Comparison of ENCODE assay signal across 16 cellular contexts in the genomic region with DNA sequence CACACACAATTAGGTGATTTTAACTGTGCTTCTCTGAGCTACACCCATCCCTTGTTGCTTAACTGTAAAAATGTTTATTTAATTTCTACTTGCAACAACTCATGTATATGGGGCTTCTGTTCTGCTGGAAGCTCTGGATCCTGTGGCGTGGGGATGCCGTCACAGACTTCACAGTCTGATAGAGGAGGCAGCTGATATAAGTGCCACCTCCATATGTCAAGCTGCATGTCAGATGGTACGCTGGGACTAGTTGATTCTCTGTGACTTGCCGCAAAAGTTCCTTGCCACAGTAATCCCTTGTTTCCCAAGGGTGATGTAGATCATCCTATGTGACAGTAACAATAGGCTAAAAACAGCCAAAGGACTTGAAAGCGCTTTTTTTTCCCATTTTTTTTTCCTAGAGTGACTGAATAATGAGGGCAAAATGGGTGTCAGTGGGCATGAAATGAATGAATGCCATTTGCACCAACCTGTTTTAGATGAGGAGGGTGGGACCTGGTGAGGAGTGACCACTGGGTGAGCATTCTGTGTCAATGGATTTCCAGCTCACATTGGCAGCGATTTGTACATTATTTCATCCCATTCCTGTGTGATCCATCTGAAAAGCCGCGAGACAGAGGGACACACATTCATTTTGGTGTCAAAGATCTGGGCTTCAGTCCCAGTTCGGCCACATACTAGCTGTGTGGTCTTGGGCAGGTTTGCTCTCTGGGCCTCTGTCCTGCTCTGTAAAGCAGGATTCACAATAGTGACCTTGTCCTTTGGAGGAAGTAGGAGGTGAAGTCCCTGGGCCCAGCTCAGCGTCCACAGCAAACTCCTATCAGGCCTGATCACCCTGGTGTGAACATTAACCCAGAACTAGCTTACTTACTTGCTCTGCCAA.
A peak's percentile ranks its signal among the peaks of the same experiment; 100 is the strongest.
DNase-seq lines count a peak whose midpoint lies in the region; ATAC-seq, FAIRE-seq and TF ChIP-seq lines count a peak whose summit lies in the region.
"Had no signal": no experiment of that assay in that cellular context is flagged by ENCODE, and none has a peak within 500 bp of the region (broad histone marks: within the 10 kb centered on the region; RNA-seq: fewer than 3 reads in every experiment).

No MANE protein-coding gene starts in this region.

- TF ChIP-seq CTCF in AG10803 (conservative IDR thresholded peaks at IDR 0.05; ENCODE audit: low read length) (no peak), Peyer's patch (IDR thresholded peaks at IDR 0.05) (no peak), A673 (conservative IDR thresholded peaks at IDR 0.05; ENCODE audit: low read depth, low read length) (no peak)

- POLR2A ChIA-PET in CD4-positive, alpha-beta memory T cell (lab: Charles Lee; ENCODE audit: partially characterized antibody) = no interaction called here
- POLR2A ChIA-PET in A673 (lab: Charles Lee; ENCODE audit: low non-redundant PET) = no interaction called here

- H3K4me1 ChIP-seq in Peyer's patch = peaks cover 0 to 22% (median 0%) of the 10 kb centered on the region in 4 donors
- H3K4me1 ChIP-seq in CD4-positive, alpha-beta memory T cell (ENCODE audit: insufficient read depth, low read length) = no peaks in the 10 kb centered on the region
- peaks cover 3% of the 10 kb centered on the region for H3K4me1 ChIP-seq in A673 (ENCODE audit: insufficient read depth, low read length, poor library complexity, severe bottlenecking)

- H3K27ac ChIP-seq in Peyer's patch (no peak overlapping the region), A673 (ENCODE audit: low read depth, low read length, poor library complexity, severe bottlenecking) (no peak overlapping the region)
- H3K27ac ChIP-seq in CD4-positive, alpha-beta memory T cell (ENCODE audit: low read depth, low read length) = no peak overlapping the region

- H3K27ac Mint-ChIP-seq in CD4-positive, alpha-beta memory T cell = no peak overlapping the region
- no peak overlapping the region for H3K27ac Mint-ChIP-seq in activated naive CD4-positive, alpha-beta T cell treated with anti-CD3 and anti-CD28 coated beads, Interleukin-2, amount 50 U/mL, for 72 hours
- H3K27ac Mint-ChIP-seq: activated T-helper 17 cell treated with anti-CD3 and anti-CD28 coated beads, Interleukin-2, amount 50 U/mL, for 72 hours; effector memory CD8-positive, alpha-beta T cell; memory B cell; T-helper 17 cell had no signal

- no peak for TF ChIP-seq POLR2A in Peyer's patch (IDR thresholded peaks at IDR 0.05)

- FAIRE-seq in RCC 7860 (lab: Jason Lieb, UNC) = peak; percentile 94

- intact Hi-C loops in CD4-positive, alpha-beta memory T cell (cut with micrococcal nuclease) = no loop called here
- intact Hi-C loops in A673 (cut with micrococcal nuclease; ENCODE audit: unreplicated experiment) = no loop called here

- CTCF ChIA-PET in CD4-positive, alpha-beta memory T cell (lab: Charles Lee; ENCODE audit: partially characterized antibody) = no interaction called here
- CTCF ChIA-PET in A673 (lab: Charles Lee) = no interaction called here

- H3K9me3 Mint-ChIP-seq in CD4-positive, alpha-beta memory T cell = no peaks in the 10 kb centered on the region
- no peaks in the 10 kb centered on the region for H3K9me3 Mint-ChIP-seq in activated naive CD4-positive, alpha-beta T cell treated with anti-CD3 and anti-CD28 coated beads, Interleukin-2, amount 50 U/mL, for 72 hours
- H3K9me3 Mint-ChIP-seq: activated T-helper 17 cell treated with anti-CD3 and anti-CD28 coated beads, Interleukin-2, amount 50 U/mL, for 72 hours; brain; effector memory CD8-positive, alpha-beta T cell; memory B cell had no signal

- H3K4me3 ChIP-seq in AG10803 (ENCODE audit: low read length) (no peak overlapping the region), Peyer's patch (no peak overlapping the region), A673 (ENCODE audit: low read depth, low read length, poor library complexity, severe bottlenecking) (no peak overlapping the region)
- no peak overlapping the region for H3K4me3 ChIP-seq in CD4-positive, alpha-beta memory T cell (ENCODE audit: low read length in 2 of 2)

- no peaks in the 10 kb centered on the region for H3K36me3 Mint-ChIP-seq in CD4-positive, alpha-beta memory T cell
- no peaks in the 10 kb centered on the region for H3K36me3 Mint-ChIP-seq in activated naive CD4-positive, alpha-beta T cell treated with anti-CD3 and anti-CD28 coated beads, Interleukin-2, amount 50 U/mL, for 72 hours
- H3K36me3 Mint-ChIP-seq: memory B cell had no signal

- no peak for ATAC-seq in activated naive CD4-positive, alpha-beta T cell treated with anti-CD3 and anti-CD28 coated beads, Interleukin-2, amount 50 U/mL, for 72 hours
- ATAC-seq: activated T-helper 17 cell treated with anti-CD3 and anti-CD28 coated beads, Interleukin-2, amount 50 U/mL, for 72 hours; effector memory CD8-positive, alpha-beta T cell; T-helper 17 cell had no signal

- no peak overlapping the region for H3K4me3 Mint-ChIP-seq in CD4-positive, alpha-beta memory T cell
- H3K4me3 Mint-ChIP-seq: activated T-helper 17 cell treated with anti-CD3 and anti-CD28 coated beads, Interleukin-2, amount 50 U/mL, for 72 hours; brain; effector memory CD8-positive, alpha-beta T cell; memory B cell; T-helper 17 cell had no signal

- H3K36me3 ChIP-seq in Peyer's patch (no peaks in the 10 kb centered on the region), A673 (ENCODE audit: insufficient read depth, low read length, poor library complexity, severe bottlenecking) (no peaks in the 10 kb centered on the region)
- no peaks in the 10 kb centered on the region for H3K36me3 ChIP-seq in CD4-positive, alpha-beta memory T cell (ENCODE audit: insufficient read depth, low read length)

- BruUV-seq in A673 (replicated peaks; lab: Mats Ljungman, UMichigan) = no TSS peak

- no peaks in the 10 kb centered on the region for H3K4me1 Mint-ChIP-seq in CD4-positive, alpha-beta memory T cell
- H3K4me1 Mint-ChIP-seq: activated T-helper 17 cell treated with anti-CD3 and anti-CD28 coated beads, Interleukin-2, amount 50 U/mL, for 72 hours; memory B cell; T-helper 17 cell had no signal

- no peaks in the 10 kb centered on the region for H3K27me3 Mint-ChIP-seq in CD4-positive, alpha-beta memory T cell
- H3K27me3 Mint-ChIP-seq: activated T-helper 17 cell treated with anti-CD3 and anti-CD28 coated beads, Interleukin-2, amount 50 U/mL, for 72 hours; brain; memory B cell had no signal

- DNase-seq in AG10803 (ENCODE audit: low read depth) (peak; percentile 45), RCC 7860 (ENCODE audit: low spot score) (peak; percentile 79), glomerular visceral epithelial cell (ENCODE audit: extremely low spot score) (peak; percentile 81), myocyte (ENCODE audit: low read depth) (peak; percentile 30), Peyer's patch (no peak), A673 (ENCODE audit: low spot score) (no peak)
- no peak for DNase-seq in CD4-positive, alpha-beta memory T cell
- DNase-seq in activated naive CD4-positive, alpha-beta T cell treated with anti-CD3 and anti-CD28 coated beads, Interleukin-2, amount 50 U/mL, for 72 hours (ENCODE audit: low spot score in 2 of 2) = no peak
- DNase-seq: BE2C; DMS79; effector memory CD8-positive, alpha-beta T cell; stimulated activated CD4-positive, alpha-beta T cell treated with anti-CD3 and anti-CD28 coated beads, Interleukin-2, amount 100 ng/mL, for 24 hours; T-helper 17 cell had no signal

- H3K27me3 ChIP-seq in Peyer's patch (no peaks in the 10 kb centered on the region), A673 (replicated peaks; ENCODE audit: insufficient read depth, low read depth, low read length, poor library complexity) (no peaks in the 10 kb centered on the region)
- no peaks in the 10 kb centered on the region for H3K27me3 ChIP-seq in CD4-positive, alpha-beta memory T cell (ENCODE audit: insufficient read depth, low read length)
- H3K27me3 ChIP-seq: BE2C had no signal

- H3K9me3 ChIP-seq in Peyer's patch (no peaks in the 10 kb centered on the region), A673 (ENCODE audit: low read depth, low read length, poor library complexity, severe bottlenecking) (no peaks in the 10 kb centered on the region)
- H3K9me3 ChIP-seq in CD4-positive, alpha-beta memory T cell (ENCODE audit: control insufficient read depth in 1 of 2, low read length in 2 of 2) = no peaks in the 10 kb centered on the region
- H3K9me3 ChIP-seq: BE2C had no signal

Comparison
In these comparisons a context has a peak if more than half of its experiments do, and no peak if none do; other contexts are left out.
1. DNase-seq: peak in AG10803 (single experiment), RCC 7860 (single experiment), glomerular visceral epithelial cell (single experiment) and myocyte (single experiment); none in Peyer's patch (0 of 3), CD4-positive, alpha-beta memory T cell (0 of 5), activated naive CD4-positive, alpha-beta T cell treated with anti-CD3 and anti-CD28 coated beads, Interleukin-2, amount 50 U/mL, for 72 hours (0 of 2) and A673 (single experiment).